In genomic region chr5:107668933-107669542, GRCh38 we compare ENCODE assay signal across 11 cellular contexts. TPM values are rescaled to one million over a fixed set of nuclear protein-coding genes. Genes with fewer than 3 reads are reported as not detected.
DNase-seq lines count a peak whose midpoint lies in the region; ATAC-seq, FAIRE-seq and TF ChIP-seq lines count a peak whose summit lies in the region.
"Had no signal": no experiment of that assay in that cellular context is flagged by ENCODE, and none has a peak within 500 bp of the region (broad histone marks: within the 10 kb centered on the region; RNA-seq: fewer than 3 reads in every experiment).

No MANE protein-coding gene starts in this region.

- H3K27ac Mint-ChIP-seq in activated CD4-positive, alpha-beta T cell treated with anti-CD3 and anti-CD28 coated beads, Interleukin-2, amount 10 ng/mL, durations not matched to agents 7 days and 5 days = no peak overlapping the region
- no peak overlapping the region for H3K27ac Mint-ChIP-seq in activated CD4-positive, alpha-beta T cell treated with anti-CD3 and anti-CD28 coated beads for 36 hours
- H3K27ac Mint-ChIP-seq: CD4-positive, CD25-positive, alpha-beta regulatory T cell had no signal

- CTCF ChIA-PET in activated CD4-positive, alpha-beta T cell treated with anti-CD3 and anti-CD28 coated beads, Interleukin-2, amount 10 ng/mL, durations not matched to agents 7 days and 5 days (lab: Charles Lee) = no interaction called here
- CTCF ChIA-PET in activated CD4-positive, alpha-beta T cell treated with anti-CD3 and anti-CD28 coated beads for 36 hours (lab: Charles Lee) = no interaction called here

- peak overlapping the region; percentile 5 for H3K4me3 Mint-ChIP-seq in activated CD4-positive, alpha-beta T cell treated with anti-CD3 and anti-CD28 coated beads, Interleukin-2, amount 10 ng/mL, durations not matched to agents 7 days and 5 days
- H3K4me3 Mint-ChIP-seq in activated CD4-positive, alpha-beta T cell treated with anti-CD3 and anti-CD28 coated beads for 36 hours = no peak overlapping the region

- TF ChIP-seq POLR2A in H54 (IDR thresholded peaks at IDR 0.05; ENCODE audit: low read depth, low read length) = no peak

- no peak for ATAC-seq in activated CD4-positive, alpha-beta T cell treated with anti-CD3 and anti-CD28 coated beads for 36 hours
- ATAC-seq in HG02870 (IDR thresholded peaks at IDR 0.05; ENCODE audit: unreplicated experiment) = no peak
- ATAC-seq: activated T-cell treated with anti-CD3 and anti-CD28 coated beads, Interleukin-2, amount 50 U/mL, for 4 hours had no signal

- H3K9me3 Mint-ChIP-seq in activated CD4-positive, alpha-beta T cell treated with anti-CD3 and anti-CD28 coated beads, Interleukin-2, amount 10 ng/mL, durations not matched to agents 7 days and 5 days = no peaks in the 10 kb centered on the region
- H3K9me3 Mint-ChIP-seq in activated CD4-positive, alpha-beta T cell treated with anti-CD3 and anti-CD28 coated beads for 36 hours (ENCODE audit: low read depth) = no peaks in the 10 kb centered on the region
- H3K9me3 Mint-ChIP-seq: activated T-cell treated with anti-CD3 and anti-CD28 coated beads, Interleukin-2, amount 50 U/mL, for 4 hours had no signal

- peaks cover 68% of the 10 kb centered on the region for H3K27me3 Mint-ChIP-seq in activated CD4-positive, alpha-beta T cell treated with anti-CD3 and anti-CD28 coated beads, Interleukin-2, amount 10 ng/mL, durations not matched to agents 7 days and 5 days
- H3K27me3 Mint-ChIP-seq in activated CD4-positive, alpha-beta T cell treated with anti-CD3 and anti-CD28 coated beads for 36 hours = peaks cover 58% of the 10 kb centered on the region

- POLR2A ChIA-PET in activated CD4-positive, alpha-beta T cell treated with anti-CD3 and anti-CD28 coated beads, Interleukin-2, amount 10 ng/mL, durations not matched to agents 7 days and 5 days (lab: Charles Lee) = no interaction called here
- POLR2A ChIA-PET in activated CD4-positive, alpha-beta T cell treated with anti-CD3 and anti-CD28 coated beads for 36 hours (lab: Charles Lee) = no interaction called here

- peaks cover 28% of the 10 kb centered on the region for H3K4me1 Mint-ChIP-seq in activated CD4-positive, alpha-beta T cell treated with anti-CD3 and anti-CD28 coated beads, Interleukin-2, amount 10 ng/mL, durations not matched to agents 7 days and 5 days
- H3K4me1 Mint-ChIP-seq in activated CD4-positive, alpha-beta T cell treated with anti-CD3 and anti-CD28 coated beads for 36 hours = peaks cover 31% of the 10 kb centered on the region

- peaks cover 7% of the 10 kb centered on the region for H3K27me3 ChIP-seq in colonic mucosa

- H3K27ac ChIP-seq in colonic mucosa (no peak overlapping the region), mesodermal cell (ENCODE audit: low read depth, low read length, severe bottlenecking) (no peak overlapping the region), urinary bladder (ENCODE audit: low read depth) (peak overlapping the region; percentile 62)

- H3K4me1 ChIP-seq in colonic mucosa (no peaks in the 10 kb centered on the region), mesodermal cell (ENCODE audit: control insufficient read depth, insufficient read depth, low read length, poor library complexity, severe bottlenecking) (peaks cover 8% of the 10 kb centered on the region), urinary bladder (ENCODE audit: insufficient read depth) (no peaks in the 10 kb centered on the region)

- TF ChIP-seq CTCF in colonic mucosa (IDR thresholded peaks at IDR 0.05) = no peak

- H3K9me3 ChIP-seq in colonic mucosa (no peaks in the 10 kb centered on the region), mesodermal cell (ENCODE audit: control insufficient read depth, low read length) (no peaks in the 10 kb centered on the region)

- peak overlapping the region; percentile 51 to 76 for H3K9ac ChIP-seq in colonic mucosa (ENCODE audit: low read depth in 2 of 2, low read length in 2 of 2)

- no peak for FAIRE-seq in H54 (lab: Jason Lieb, UNC)

- H3K36me3 ChIP-seq in colonic mucosa (no peaks in the 10 kb centered on the region), mesodermal cell (ENCODE audit: control insufficient read depth, insufficient read depth, low read length) (no peaks in the 10 kb centered on the region), urinary bladder (ENCODE audit: insufficient read depth) (no peaks in the 10 kb centered on the region)

- no peaks in the 10 kb centered on the region for H3K36me3 Mint-ChIP-seq in activated CD4-positive, alpha-beta T cell treated with anti-CD3 and anti-CD28 coated beads, Interleukin-2, amount 10 ng/mL, durations not matched to agents 7 days and 5 days (ENCODE audit: low read depth)
- H3K36me3 Mint-ChIP-seq in activated CD4-positive, alpha-beta T cell treated with anti-CD3 and anti-CD28 coated beads for 36 hours (ENCODE audit: low read depth) = no peaks in the 10 kb centered on the region
- H3K36me3 Mint-ChIP-seq: CD4-positive, CD25-positive, alpha-beta regulatory T cell had no signal

- 0 to 2% methylated on average over 7 to 21 of the region's 26 CpGs for WGBS in mesodermal cell (ENCODE audit: insufficient coverage in 2 of 2), 2 experiments
- WGBS in urinary bladder = 30% methylated on average over 26 of the region's 26 CpGs

- no peak for DNase-seq in activated CD4-positive, alpha-beta T cell treated with anti-CD3 and anti-CD28 coated beads, Interleukin-2, amount 10 ng/mL, durations not matched to agents 7 days and 5 days
- DNase-seq in activated CD4-positive, alpha-beta T cell treated with anti-CD3 and anti-CD28 coated beads for 36 hours = no peak
- DNase-seq in colonic mucosa (peak; percentile 20), LoVo (ENCODE audit: low spot score) (no peak), H54 (ENCODE audit: insufficient read length, low spot score) (no peak)
- DNase-seq: activated T-cell treated with anti-CD3 and anti-CD28 coated beads, Interleukin-2, amount 50 U/mL, for 4 hours; CD4-positive, CD25-positive, alpha-beta regulatory T cell; stimulated activated CD4-positive, alpha-beta T cell treated with anti-CD3 and anti-CD28 coated beads, Interleukin-4, amount 100 ng/mL, for 4 hours had no signal

- intact Hi-C loops in activated CD4-positive, alpha-beta T cell treated with anti-CD3 and anti-CD28 coated beads for 36 hours (cut with DNase I, micrococcal nuclease) = no loop called here
- intact Hi-C loops in colonic mucosa (cut with DNase I) = no loop called here

- H3K4me3 ChIP-seq in colonic mucosa (peak overlapping the region; percentile 59), mesodermal cell (ENCODE audit: extremely low read depth, insufficient read depth, low read length, poor library complexity, severe bottlenecking) (peak overlapping the region; percentile 71), urinary bladder (ENCODE audit: low read depth, low read length) (peak overlapping the region; percentile 52)

RNA-seq across cellular contexts. Expression of gene EFNA5, which starts 1.7 kb away (rescaled TPM):
- total RNA-seq in activated CD4-positive, alpha-beta T cell treated with anti-CD3 and anti-CD28 coated beads, Interleukin-2, amount 10 ng/mL, durations not matched to agents 7 days and 5 days = not detected
- total RNA-seq in activated CD4-positive, alpha-beta T cell treated with anti-CD3 and anti-CD28 coated beads for 36 hours = not detected
- total RNA-seq in colonic mucosa (10 to 100 TPM in 1 of 2 donors, 1 to 10 TPM in 1; 9.7 to 11.1 TPM), urinary bladder (18.9 TPM)
- polyA plus RNA-seq in mesodermal cell (2013, experiment 1 of 2) = 8.3 TPM
- polyA plus RNA-seq in mesodermal cell (2013, experiment 2 of 2) = 6.0 TPM
- polyA plus RNA-seq in urinary bladder = 2.1 TPM
- total RNA-seq: CD4-positive, CD25-positive, alpha-beta regulatory T cell had no signal

Comparison
In these comparisons a context has a peak if more than half of its experiments do, and no peak if none do; other contexts are left out.
1. RNA of gene EFNA5, which starts 1.7 kb away (total RNA-seq): 18.9 TPM in urinary bladder (single experiment) and 9.7 to 11.1 TPM in colonic mucosa; not detected in activated CD4-positive, alpha-beta T cell treated with anti-CD3 and anti-CD28 coated beads, Interleukin-2, amount 10 ng/mL, durations not matched to agents 7 days and 5 days and not detected in activated CD4-positive, alpha-beta T cell treated with anti-CD3 and anti-CD28 coated beads for 36 hours; every median in the first group is over 10 times any median in the second.
2. Peak in every context shown above with its lines, with median percentiles within 50 percentile points of each other: H3K4me3 ChIP-seq.